ENCODE assay signal across 1 cellular context in genomic region chr4:54315561-54315960, GRCh38.
TF ChIP-seq lines count a peak whose summit lies in the region.

No MANE protein-coding gene starts in this region.

TF ChIP-seq in HepG2, 621 proteins besides CTCF, POLR2A, EP300 and RAD21 (continued from another document):
- TF ChIP-seq ARID4A (CRISPR knock-in tag; IDR thresholded peaks at IDR 0.05; ENCODE audit: borderline replicate concordance) (no peak), MIER2 (CRISPR knock-in tag; IDR thresholded peaks at IDR 0.05) (no peak), ZNF672 (CRISPR knock-in tag; IDR thresholded peaks at IDR 0.05) (no peak)
